ENCODE assay signal across 1 cellular context in the genomic region with DNA sequence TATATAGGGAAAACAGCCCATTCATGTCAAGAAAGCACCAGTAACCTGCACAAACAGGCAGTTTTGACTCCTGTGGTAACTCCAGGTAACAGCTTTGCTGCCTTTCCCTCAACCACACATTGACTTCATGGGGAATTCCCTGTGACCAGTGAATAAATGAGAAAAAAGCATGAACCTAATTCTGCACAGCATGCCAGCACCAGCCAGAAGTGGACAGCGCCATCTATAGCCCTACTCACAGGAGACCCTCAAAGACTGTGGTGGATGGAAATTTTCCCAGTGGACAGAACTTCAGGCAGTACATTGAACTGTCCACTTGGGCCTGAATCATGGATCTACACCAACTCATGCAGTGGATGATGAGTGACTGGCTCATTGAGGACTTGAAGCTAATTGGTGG.
A peak's percentile ranks its signal among the peaks of the same experiment; 100 is the strongest.
TF ChIP-seq lines count a peak whose summit lies in the region.

No MANE protein-coding gene starts in this region.

TF ChIP-seq in GM23338, 12 proteins besides CTCF, POLR2A, EP300 and RAD21:
- no peak for TF ChIP-seq EZH2phosphoT487 (IDR thresholded peaks at IDR 0.05; ENCODE audit: unreplicated experiment)
- no peak for TF ChIP-seq POLR2AphosphoS5 (IDR thresholded peaks at IDR 0.05; ENCODE audit: low read depth)
- TF ChIP-seq, protein P1, sequence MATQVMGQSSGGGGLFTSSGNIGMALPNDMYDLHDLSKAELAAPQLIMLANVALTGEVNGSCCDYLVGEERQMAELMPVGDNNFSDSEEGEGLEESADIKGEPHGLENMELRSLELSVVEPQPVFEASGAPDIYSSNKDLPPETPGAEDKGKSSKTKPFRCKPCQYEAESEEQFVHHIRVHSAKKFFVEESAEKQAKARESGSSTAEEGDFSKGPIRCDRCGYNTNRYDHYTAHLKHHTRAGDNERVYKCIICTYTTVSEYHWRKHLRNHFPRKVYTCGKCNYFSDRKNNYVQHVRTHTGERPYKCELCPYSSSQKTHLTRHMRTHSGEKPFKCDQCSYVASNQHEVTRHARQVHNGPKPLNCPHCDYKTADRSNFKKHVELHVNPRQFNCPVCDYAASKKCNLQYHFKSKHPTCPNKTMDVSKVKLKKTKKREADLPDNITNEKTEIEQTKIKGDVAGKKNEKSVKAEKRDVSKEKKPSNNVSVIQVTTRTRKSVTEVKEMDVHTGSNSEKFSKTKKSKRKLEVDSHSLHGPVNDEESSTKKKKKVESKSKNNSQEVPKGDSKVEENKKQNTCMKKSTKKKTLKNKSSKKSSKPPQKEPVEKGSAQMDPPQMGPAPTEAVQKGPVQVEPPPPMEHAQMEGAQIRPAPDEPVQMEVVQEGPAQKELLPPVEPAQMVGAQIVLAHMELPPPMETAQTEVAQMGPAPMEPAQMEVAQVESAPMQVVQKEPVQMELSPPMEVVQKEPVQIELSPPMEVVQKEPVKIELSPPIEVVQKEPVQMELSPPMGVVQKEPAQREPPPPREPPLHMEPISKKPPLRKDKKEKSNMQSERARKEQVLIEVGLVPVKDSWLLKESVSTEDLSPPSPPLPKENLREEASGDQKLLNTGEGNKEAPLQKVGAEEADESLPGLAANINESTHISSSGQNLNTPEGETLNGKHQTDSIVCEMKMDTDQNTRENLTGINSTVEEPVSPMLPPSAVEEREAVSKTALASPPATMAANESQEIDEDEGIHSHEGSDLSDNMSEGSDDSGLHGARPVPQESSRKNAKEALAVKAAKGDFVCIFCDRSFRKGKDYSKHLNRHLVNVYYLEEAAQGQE (IDR thresholded peaks at IDR 0.05; ENCODE audit: unreplicated experiment): peak; percentile 66
